8 cellular contexts compared by ENCODE assay signal in the genomic region with DNA sequence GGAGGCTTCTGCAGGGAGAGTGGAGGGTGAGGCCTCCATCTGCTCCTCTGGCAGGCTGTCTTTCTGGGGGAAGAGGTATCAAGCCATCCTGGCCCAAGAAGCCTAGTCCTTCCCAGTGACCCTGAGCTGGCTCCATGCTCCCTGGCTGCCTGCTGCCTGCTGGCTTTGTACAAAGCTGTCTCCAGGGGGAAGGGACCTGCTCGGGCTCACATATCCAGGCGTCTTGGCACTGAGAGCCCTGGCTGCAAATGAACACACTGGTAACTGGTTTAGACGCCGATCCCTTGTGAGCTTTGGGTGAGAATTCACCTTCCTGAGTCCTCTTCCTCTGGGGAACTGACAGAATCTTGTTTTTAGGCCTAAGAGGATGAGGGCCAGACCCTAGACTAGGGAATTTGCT.
"Had no signal": no experiment of that assay in that cellular context is flagged by ENCODE, and none has a peak within 500 bp of the region (broad histone marks: within the 10 kb centered on the region; RNA-seq: fewer than 3 reads in every experiment).

No MANE protein-coding gene starts in this region.

- H3K4me1 ChIP-seq: HAP-1 had no signal

- H3K4me3 ChIP-seq: GM23338, HAP-1 had no signal

- DNase-seq: H7, HFFc6 had no signal

- H3K4me1 Mint-ChIP-seq: IgD-negative memory B cell had no signal

- H2AFZ ChIP-seq: GM23338 had no signal

- H3K27ac ChIP-seq: HL-60 had no signal

- H3K36me3 Mint-ChIP-seq: IgD-negative memory B cell had no signal

- H3K9me3 ChIP-seq: HAP-1 had no signal

- H3K27me3 Mint-ChIP-seq: IgD-negative memory B cell had no signal

- H3K4me2 ChIP-seq: GM23338 had no signal

- H3K36me3 ChIP-seq: HAP-1 had no signal

- H3K4me3 Mint-ChIP-seq: GM23338, HFFc6, IgD-negative memory B cell had no signal

- H3K27ac Mint-ChIP-seq: GM23338, HFFc6, IgD-negative memory B cell had no signal

- ATAC-seq: GM23338, HCT116, HepG2 had no signal
